8 cellular contexts compared by ENCODE assay signal in the genomic region with DNA sequence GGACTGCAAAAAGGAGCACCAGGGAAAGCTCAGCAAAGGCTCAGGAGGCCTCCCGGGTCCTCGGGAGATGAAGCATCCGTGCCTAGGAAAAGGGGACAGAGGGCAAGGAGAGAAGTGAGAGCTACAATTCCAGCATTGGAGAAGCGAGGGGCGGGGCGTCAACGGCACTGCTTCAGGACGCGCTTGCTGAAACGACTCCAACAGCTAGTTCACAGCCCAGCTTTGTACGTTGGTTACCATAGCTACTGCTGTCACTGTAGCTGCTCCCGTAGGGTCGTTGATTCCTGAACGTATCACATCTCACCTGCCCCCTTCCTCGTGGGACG.
DNase-seq lines count a peak whose midpoint lies in the region; ATAC-seq lines count a peak whose summit lies in the region.

No MANE protein-coding gene starts in this region.

- H3K36me3 Mint-ChIP-seq in T-helper 1 cell treated with Interleukin-12 subunit alpha and Interleukin-12 subunit beta and Interleukin-4 antibody, amounts not matched to agents 30 μg/mL and 1 μg/mL, for 36 hours (ENCODE audit: low read depth), result no peaks in the 10 kb centered on the region
- H3K36me3 Mint-ChIP-seq in activated T-helper 2 cell treated with anti-CD3 and anti-CD28 coated beads, Interferon-gamma antibody, Interleukin-2, Interleukin-4, amounts not matched to agents 10 μg/mL and 5 μg/mL and 100 μg/mL, durations not matched to agents 14 hours and 24 hours and 36 hours (ENCODE audit: low read depth), result no peaks in the 10 kb centered on the region

- H3K27me3 ChIP-seq in iPS-15b (ENCODE audit: control insufficient read depth, insufficient read depth, low read length) (peaks cover 27% of the 10 kb centered on the region), stomach smooth muscle (ENCODE audit: control insufficient read depth in 1 of 2, insufficient read depth in 2 of 2, low read length in 2 of 2) (peaks cover 0 to 2% of the 10 kb centered on the region in 2 donors)

- H3K27ac Mint-ChIP-seq in T-helper 1 cell treated with Interleukin-12 subunit alpha and Interleukin-12 subunit beta and Interleukin-4 antibody, amounts not matched to agents 30 μg/mL and 1 μg/mL, for 36 hours, result no peak overlapping the region
- H3K27ac Mint-ChIP-seq in activated T-helper 2 cell treated with anti-CD3 and anti-CD28 coated beads, Interferon-gamma antibody, Interleukin-2, Interleukin-4, amounts not matched to agents 10 μg/mL and 5 μg/mL and 100 μg/mL, durations not matched to agents 14 hours and 24 hours and 36 hours, result no peak overlapping the region

- DNase-seq in T-helper 1 cell, result no peak
- no peak for DNase-seq in activated T-helper 2 cell treated with anti-CD3 and anti-CD28 coated beads, Interferon-gamma antibody, Interleukin-2, Interleukin-4, amounts not matched to agents 10 μg/mL and 5 μg/mL and 100 μg/mL, durations not matched to agents 14 hours and 24 hours and 36 hours (ENCODE audit: low spot score)
- DNase-seq in activated CD4-positive, CD25-positive, alpha-beta regulatory T cell treated with anti-CD3 and anti-CD28 coated beads, Interleukin-2, amount 50 U/mL, for 72 hours, result no peak
- DNase-seq in stimulated activated naive CD4-positive, alpha-beta T cell treated with Interleukin-2 at 50 U/mL for 16 hours (lab: John Stamatoyannopoulos, UW), result no peak

- ATAC-seq in HG03108 (IDR thresholded peaks at IDR 0.05; ENCODE audit: unreplicated experiment), result peak; percentile 26

- H3K4me3 ChIP-seq in iPS-15b (ENCODE audit: low read depth, low read length) (peak overlapping the region; percentile 88), stomach smooth muscle (ENCODE audit: low read length in 2 of 2) (peak overlapping the region; percentile 73 to 79)

- no peaks in the 10 kb centered on the region for H3K9me3 ChIP-seq in iPS-15b (ENCODE audit: control insufficient read depth, insufficient read depth, low read length)
- H3K9me3 ChIP-seq in stomach smooth muscle (ENCODE audit: control insufficient read depth in 2 of 2, low read length in 2 of 2), result no peaks in the 10 kb centered on the region

- H3K27ac ChIP-seq in stomach smooth muscle (ENCODE audit: low read length), result no peak overlapping the region

- H3K9ac ChIP-seq in iPS-15b (ENCODE audit: low read depth, low read length) (no peak overlapping the region), stomach smooth muscle (ENCODE audit: low read length in 2 of 2) (peak overlapping the region; percentile 17 to 47)

- H3K4me1 ChIP-seq in iPS-15b (ENCODE audit: control insufficient read depth, insufficient read depth, low read length) (peaks cover 2% of the 10 kb centered on the region), stomach smooth muscle (ENCODE audit: control insufficient read depth, insufficient read depth, low read length) (peaks cover 25% of the 10 kb centered on the region)

- peak overlapping the region; percentile 91 for H3K4me3 Mint-ChIP-seq in T-helper 1 cell treated with Interleukin-12 subunit alpha and Interleukin-12 subunit beta and Interleukin-4 antibody, amounts not matched to agents 30 μg/mL and 1 μg/mL, for 36 hours
- peak overlapping the region; percentile 83 for H3K4me3 Mint-ChIP-seq in activated T-helper 2 cell treated with anti-CD3 and anti-CD28 coated beads, Interferon-gamma antibody, Interleukin-2, Interleukin-4, amounts not matched to agents 10 μg/mL and 5 μg/mL and 100 μg/mL, durations not matched to agents 14 hours and 24 hours and 36 hours (ENCODE audit: low read depth)

- H3K4me1 Mint-ChIP-seq in T-helper 1 cell treated with Interleukin-12 subunit alpha and Interleukin-12 subunit beta and Interleukin-4 antibody, amounts not matched to agents 30 μg/mL and 1 μg/mL, for 36 hours (ENCODE audit: low read depth), result peaks cover 16% of the 10 kb centered on the region
- peaks cover 16% of the 10 kb centered on the region for H3K4me1 Mint-ChIP-seq in activated T-helper 2 cell treated with anti-CD3 and anti-CD28 coated beads, Interferon-gamma antibody, Interleukin-2, Interleukin-4, amounts not matched to agents 10 μg/mL and 5 μg/mL and 100 μg/mL, durations not matched to agents 14 hours and 24 hours and 36 hours (ENCODE audit: low read depth)

- H3K36me3 ChIP-seq in iPS-15b (ENCODE audit: control insufficient read depth, insufficient read depth, low read length) (no peaks in the 10 kb centered on the region), stomach smooth muscle (ENCODE audit: control insufficient read depth in 2 of 2, insufficient read depth in 2 of 2, low read length in 2 of 2) (no peaks in the 10 kb centered on the region)

- no peaks in the 10 kb centered on the region for H3K9me3 Mint-ChIP-seq in T-helper 1 cell treated with Interleukin-12 subunit alpha and Interleukin-12 subunit beta and Interleukin-4 antibody, amounts not matched to agents 30 μg/mL and 1 μg/mL, for 36 hours
- no peaks in the 10 kb centered on the region for H3K9me3 Mint-ChIP-seq in activated T-helper 2 cell treated with anti-CD3 and anti-CD28 coated beads, Interferon-gamma antibody, Interleukin-2, Interleukin-4, amounts not matched to agents 10 μg/mL and 5 μg/mL and 100 μg/mL, durations not matched to agents 14 hours and 24 hours and 36 hours

- H3K27me3 Mint-ChIP-seq in T-helper 1 cell treated with Interleukin-12 subunit alpha and Interleukin-12 subunit beta and Interleukin-4 antibody, amounts not matched to agents 30 μg/mL and 1 μg/mL, for 36 hours (ENCODE audit: low read depth), result peaks cover 19% of the 10 kb centered on the region
- H3K27me3 Mint-ChIP-seq in activated T-helper 2 cell treated with anti-CD3 and anti-CD28 coated beads, Interferon-gamma antibody, Interleukin-2, Interleukin-4, amounts not matched to agents 10 μg/mL and 5 μg/mL and 100 μg/mL, durations not matched to agents 14 hours and 24 hours and 36 hours (ENCODE audit: low read depth), result peaks cover 25% of the 10 kb centered on the region

- intact Hi-C loops in activated T-helper 2 cell treated with anti-CD3 and anti-CD28 coated beads, Interferon-gamma antibody, Interleukin-2, Interleukin-4, amounts not matched to agents 10 μg/mL and 5 μg/mL and 100 μg/mL, durations not matched to agents 14 hours and 24 hours and 36 hours (cut with micrococcal nuclease), result loop anchor here (1.0 to 2.0 kb wide), 2 partner anchors 68 to 108 kb away; a partner anchor contains a TSS
